ENCODE assay signal across 7 cellular contexts in the genomic region with DNA sequence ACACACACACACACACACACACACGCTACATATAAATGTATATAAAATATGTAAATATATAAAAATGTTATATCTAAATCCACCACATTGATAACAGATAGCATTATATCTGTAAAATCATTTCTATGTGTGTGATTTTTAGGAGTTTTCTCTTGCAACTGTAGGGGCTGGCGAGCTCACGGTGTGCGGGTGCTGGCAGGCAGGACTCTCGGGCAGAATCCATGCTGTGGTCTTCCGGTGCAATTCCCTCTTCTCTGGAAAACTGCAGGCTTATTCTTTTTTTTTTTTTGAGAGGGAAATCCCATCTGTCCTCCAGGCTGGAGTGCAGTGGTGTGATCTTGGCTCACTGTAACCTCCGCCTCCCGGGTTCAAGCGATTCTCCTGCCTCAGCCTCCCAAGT.
DNase-seq lines count a peak whose midpoint lies in the region; ATAC-seq, FAIRE-seq and TF ChIP-seq lines count a peak whose summit lies in the region.
"Not testable (repeated sequence)": the region's sequence is repeated elsewhere in the genome, so short reads cannot be mapped to it uniquely, and the experiment has no call there.

No MANE protein-coding gene starts in this region.

- in situ Hi-C loops in GM23248 (cut with MboI): not testable (repeated sequence)

- not testable (repeated sequence) for H4K20me1 ChIP-seq in GM23248 (ENCODE audit: insufficient read depth); astrocyte (ENCODE audit: insufficient read depth, low read length)

- not testable (repeated sequence) for H3K4me1 Mint-ChIP-seq in astrocyte (ENCODE audit: low read depth, unreplicated experiment)

- not testable (repeated sequence) for ATAC-seq in heart left ventricle, right lobe of liver

- not testable (repeated sequence) for H3K9me3 Mint-ChIP-seq in astrocyte (ENCODE audit: unreplicated experiment)

- H3K4me3 ChIP-seq in GM23248: peak overlapping the region; percentile 60
- not testable (repeated sequence) for H3K4me3 ChIP-seq in astrocyte (ENCODE audit: insufficient read depth, low read depth, low read length); esophagus muscularis mucosa; heart left ventricle; right lobe of liver; ovary; tibial nerve

- not testable (repeated sequence) for H3K36me3 Mint-ChIP-seq in astrocyte (ENCODE audit: low read depth, unreplicated experiment)

- H2AFZ ChIP-seq in GM23248: peak overlapping the region; percentile 71; the same call in 1 of the 2 replicates
- not testable (repeated sequence) for H2AFZ ChIP-seq in astrocyte (ENCODE audit: low read depth, low read length)

- not testable (repeated sequence) for H3K9me2 ChIP-seq in GM23248 (ENCODE audit: insufficient read depth)

- not testable (repeated sequence) for TF ChIP-seq CTCF in astrocyte (IDR thresholded peaks at IDR 0.05; ENCODE audit: insufficient read depth, low read depth, low read length); esophagus muscularis mucosa (IDR thresholded peaks at IDR 0.05); heart left ventricle (IDR thresholded peaks at IDR 0.05); right lobe of liver (IDR thresholded peaks at IDR 0.05); ovary (IDR thresholded peaks at IDR 0.05); tibial nerve (IDR thresholded peaks at IDR 0.05)

- not testable (repeated sequence) for H3K4me3 Mint-ChIP-seq in astrocyte (ENCODE audit: unreplicated experiment)

- not testable (repeated sequence) for FAIRE-seq in astrocyte (lab: Jason Lieb, UNC)

- H3F3A ChIP-seq in GM23248 (ENCODE audit: insufficient read depth): peaks cover 22% of the 10 kb centered on the region

- H3K27ac Mint-ChIP-seq in astrocyte (ENCODE audit: unreplicated experiment): not testable (repeated sequence)

- H3K27ac ChIP-seq in GM23248 (peak overlapping the region; percentile 97), esophagus muscularis mucosa (replicated peaks in 1 of 4) (peak overlapping the region; percentile 82 to 87 (median 84)), heart left ventricle (peak overlapping the region in 9 of 12 donors; percentile 37 to 85 (median 56)), ovary (peak overlapping the region; percentile 62 to 86), tibial nerve (peak overlapping the region in 3 of 4 donors; percentile 52 to 75 (median 73))
- H3K27ac ChIP-seq in astrocyte (ENCODE audit: low read depth, low read length); right lobe of liver: not testable (repeated sequence)

- H3K79me2 ChIP-seq in GM23248 (ENCODE audit: insufficient read depth); astrocyte (ENCODE audit: insufficient read depth, low read length): not testable (repeated sequence)

- peak overlapping the region; percentile 83 for H3K9ac ChIP-seq in GM23248
- not testable (repeated sequence) for H3K9ac ChIP-seq in astrocyte (ENCODE audit: low read length)

- H3K4me1 ChIP-seq in GM23248 (ENCODE audit: insufficient read depth): peaks cover 43% of the 10 kb centered on the region
- not testable (repeated sequence) for H3K4me1 ChIP-seq in astrocyte (ENCODE audit: insufficient read depth, low read length)
- peaks cover 0 to 71% (median 64%) of the 10 kb centered on the region in 4 donors for H3K4me1 ChIP-seq in esophagus muscularis mucosa
- peaks cover 0 to 30% (median 5%) of the 10 kb centered on the region in 12 donors for H3K4me1 ChIP-seq in heart left ventricle
- H3K4me1 ChIP-seq in right lobe of liver: peaks cover 0 to 13% (median 0%) of the 10 kb centered on the region in 4 donors
- H3K4me1 ChIP-seq in ovary (ENCODE audit: insufficient read depth): peaks cover 20% of the 10 kb centered on the region
- H3K4me1 ChIP-seq in tibial nerve: peaks cover 0 to 41% (median 0%) of the 10 kb centered on the region in 4 donors

- WGBS in GM23248 (ENCODE audit: low coverage in 1 of 2, low lambda C conversion rate in 2 of 2, missing lambda C conversion rate in 2 of 2), 2 experiments: 15 to 17% methylated on average over 6 to 9 of the region's 9 CpGs
- 72% methylated on average over 6 of the region's 9 CpGs for WGBS in esophagus muscularis mucosa
- WGBS in heart left ventricle, 4 donors: 79 to 87% (median 81%) methylated on average over 9 of the region's 9 CpGs
- WGBS in right lobe of liver (ENCODE audit: insufficient coverage, low coverage, low lambda C conversion rate, missing lambda C conversion rate): 86% methylated on average over 6 of the region's 9 CpGs
- WGBS in ovary, 3 donors: 48 to 49% (median 49%) methylated on average over 9 of the region's 9 CpGs
- WGBS in tibial nerve, 2 donors: 66 to 76% methylated on average over 9 of the region's 9 CpGs

- DNase-seq in GM23248 (peak; percentile 37), heart left ventricle (peak in 2 of 5 donors; percentile 2 to 5), right lobe of liver (peak in 2 of 3 donors; percentile 14 to 16), ovary (peak in 2 of 5 donors; percentile 16 to 25)
- not testable (repeated sequence) for DNase-seq in astrocyte (ENCODE audit: low read depth); esophagus muscularis mucosa (ENCODE audit: extremely low spot score); tibial nerve (ENCODE audit: low spot score in 2 of 2)

- intact Hi-C loops in esophagus muscularis mucosa (cut with DNase I); heart left ventricle (cut with DNase I); right lobe of liver (cut with DNase I); ovary (cut with DNase I): not testable (repeated sequence)

- H3K9me3 ChIP-seq in GM23248 (ENCODE audit: low read depth); astrocyte (ENCODE audit: insufficient read depth, low read depth, low read length); esophagus muscularis mucosa; heart left ventricle; right lobe of liver; ovary; tibial nerve: not testable (repeated sequence)

- H3K36me3 ChIP-seq in GM23248 (ENCODE audit: low read depth); astrocyte (ENCODE audit: insufficient read depth, low read length); esophagus muscularis mucosa; heart left ventricle; right lobe of liver; ovary; tibial nerve: not testable (repeated sequence)

- TF ChIP-seq POLR2A in esophagus muscularis mucosa (IDR thresholded peaks at IDR 0.05; ENCODE audit: low read depth); heart left ventricle (IDR thresholded peaks at IDR 0.05); right lobe of liver (IDR thresholded peaks at IDR 0.05); ovary (IDR thresholded peaks at IDR 0.05); tibial nerve (IDR thresholded peaks at IDR 0.05): not testable (repeated sequence)

- not testable (repeated sequence) for H3K27me3 ChIP-seq in GM23248 (replicated peaks; ENCODE audit: insufficient read depth); astrocyte (ENCODE audit: insufficient read depth, low read length); esophagus muscularis mucosa; heart left ventricle; right lobe of liver; ovary; tibial nerve

- TF ChIP-seq EP300 in esophagus muscularis mucosa (IDR thresholded peaks at IDR 0.05); ovary (IDR thresholded peaks at IDR 0.05); tibial nerve (IDR thresholded peaks at IDR 0.05): not testable (repeated sequence)

- peak overlapping the region; percentile 76 for H3K4me2 ChIP-seq in GM23248 (ENCODE audit: unreplicated experiment)
- peak overlapping the region; percentile 75 for H3K4me2 ChIP-seq in astrocyte (ENCODE audit: low read length)

- H3K27me3 Mint-ChIP-seq in astrocyte (ENCODE audit: low read depth, unreplicated experiment): not testable (repeated sequence)
